Comparison of ENCODE assay signal across 2 cellular contexts in genomic region chr9:93183663-93184438, GRCh38.
TF ChIP-seq lines count a peak whose summit lies in the region.

Gene WNK2 (plus strand): TSS chr9:93184139. CDS start chr9:93184930, 791 bp downstream.

TF ChIP-seq in Ishikawa, 13 proteins besides CTCF, POLR2A, EP300 and RAD21 (continued from another document):
- TF ChIP-seq YY1 (IDR thresholded peaks at IDR 0.05; ENCODE audit: low read depth) (no peak), TCF12 (IDR thresholded peaks at IDR 0.05; ENCODE audit: low read depth) (peak; percentile 30; the same call in 1 of the 2 replicates), EGR1 (IDR thresholded peaks at IDR 0.05) (no peak), TEAD4 (IDR thresholded peaks at IDR 0.05) (no peak), CEBPB (IDR thresholded peaks at IDR 0.05) (no peak)
- TF ChIP-seq, protein P1, sequence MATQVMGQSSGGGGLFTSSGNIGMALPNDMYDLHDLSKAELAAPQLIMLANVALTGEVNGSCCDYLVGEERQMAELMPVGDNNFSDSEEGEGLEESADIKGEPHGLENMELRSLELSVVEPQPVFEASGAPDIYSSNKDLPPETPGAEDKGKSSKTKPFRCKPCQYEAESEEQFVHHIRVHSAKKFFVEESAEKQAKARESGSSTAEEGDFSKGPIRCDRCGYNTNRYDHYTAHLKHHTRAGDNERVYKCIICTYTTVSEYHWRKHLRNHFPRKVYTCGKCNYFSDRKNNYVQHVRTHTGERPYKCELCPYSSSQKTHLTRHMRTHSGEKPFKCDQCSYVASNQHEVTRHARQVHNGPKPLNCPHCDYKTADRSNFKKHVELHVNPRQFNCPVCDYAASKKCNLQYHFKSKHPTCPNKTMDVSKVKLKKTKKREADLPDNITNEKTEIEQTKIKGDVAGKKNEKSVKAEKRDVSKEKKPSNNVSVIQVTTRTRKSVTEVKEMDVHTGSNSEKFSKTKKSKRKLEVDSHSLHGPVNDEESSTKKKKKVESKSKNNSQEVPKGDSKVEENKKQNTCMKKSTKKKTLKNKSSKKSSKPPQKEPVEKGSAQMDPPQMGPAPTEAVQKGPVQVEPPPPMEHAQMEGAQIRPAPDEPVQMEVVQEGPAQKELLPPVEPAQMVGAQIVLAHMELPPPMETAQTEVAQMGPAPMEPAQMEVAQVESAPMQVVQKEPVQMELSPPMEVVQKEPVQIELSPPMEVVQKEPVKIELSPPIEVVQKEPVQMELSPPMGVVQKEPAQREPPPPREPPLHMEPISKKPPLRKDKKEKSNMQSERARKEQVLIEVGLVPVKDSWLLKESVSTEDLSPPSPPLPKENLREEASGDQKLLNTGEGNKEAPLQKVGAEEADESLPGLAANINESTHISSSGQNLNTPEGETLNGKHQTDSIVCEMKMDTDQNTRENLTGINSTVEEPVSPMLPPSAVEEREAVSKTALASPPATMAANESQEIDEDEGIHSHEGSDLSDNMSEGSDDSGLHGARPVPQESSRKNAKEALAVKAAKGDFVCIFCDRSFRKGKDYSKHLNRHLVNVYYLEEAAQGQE (IDR thresholded peaks at IDR 0.05; ENCODE audit: low read depth): no peak

TF ChIP-seq in H1, 55 proteins besides CTCF, POLR2A, EP300 and RAD21 (continued from another document):
- TF ChIP-seq SRF (IDR thresholded peaks at IDR 0.05; ENCODE audit: low read depth, low read length) (no peak), SUZ12 (IDR thresholded peaks at IDR 0.05; ENCODE audit: low read length) (peak; percentile 46; the same call in 1 of the 2 replicates), SP4 (IDR thresholded peaks at IDR 0.05; ENCODE audit: low read length) (no peak), GTF2F1 (IDR thresholded peaks at IDR 0.05; ENCODE audit: borderline replicate concordance, low read depth, low read length) (no peak), MAX (IDR thresholded peaks at IDR 0.05) (peak; percentile 65), CBX8 (IDR thresholded peaks at IDR 0.05; ENCODE audit: borderline replicate concordance, low read depth, low read length) (no peak), E2F6 (IDR thresholded peaks at IDR 0.05) (peak; percentile 70), CEBPB (IDR thresholded peaks at IDR 0.05; ENCODE audit: low read depth, low read length) (no peak), RBBP5 (IDR thresholded peaks at IDR 0.05; ENCODE audit: borderline replicate concordance, low read depth, low read length) (peak; percentile 70; the same call in 1 of the 2 replicates), PHF8 (conservative IDR thresholded peaks at IDR 0.05; ENCODE audit: low read depth, low read length) (peak; percentile 64; the same call in 1 of the 2 replicates), KDM4A (IDR thresholded peaks at IDR 0.05; ENCODE audit: low read depth, low read length, severe bottlenecking) (peak; percentile 75), ASH2L (IDR thresholded peaks at IDR 0.05; ENCODE audit: low read length) (peak; percentile 30), KDM1A (IDR thresholded peaks at IDR 0.05; ENCODE audit: borderline replicate concordance, low read length) (peak; percentile 72), POLR2AphosphoS5 (IDR thresholded peaks at IDR 0.05; ENCODE audit: low read depth, low read length) (no peak)
